In genomic region chr7:24665564-24666294, GRCh38 we compare ENCODE assay signal across 9 cellular contexts.
DNase-seq lines count a peak whose midpoint lies in the region; ATAC-seq, FAIRE-seq and TF ChIP-seq lines count a peak whose summit lies in the region.
"Had no signal": no experiment of that assay in that cellular context is flagged by ENCODE, and none has a peak within 500 bp of the region (broad histone marks: within the 10 kb centered on the region; RNA-seq: fewer than 3 reads in every experiment).

No MANE protein-coding gene starts in this region.

- TF ChIP-seq POLR2A in endothelial cell of umbilical vein (IDR thresholded peaks at IDR 0.05; ENCODE audit: low read depth, low read length): no peak

- no peaks in the 10 kb centered on the region for H4K20me1 ChIP-seq in endothelial cell of umbilical vein (replicated peaks; ENCODE audit: control insufficient read depth, extremely low read depth, insufficient read depth, low read length)

- H3K27me3 Mint-ChIP-seq in HFFc6 (ENCODE audit: insufficient read depth) (no peaks in the 10 kb centered on the region; the same call in 1 of the 2 replicates), nephron progenitor cell (ENCODE audit: low read depth, poor library complexity) (no peaks in the 10 kb centered on the region)

- H2AFZ ChIP-seq in endothelial cell of umbilical vein (ENCODE audit: low read depth, low read length): peak overlapping the region; percentile 28

- no peaks in the 10 kb centered on the region for H3K9me3 ChIP-seq in endothelial cell of umbilical vein (replicated peaks; ENCODE audit: control insufficient read depth, insufficient read depth, low read length)

- H3K4me1 Mint-ChIP-seq in HFFc6 (ENCODE audit: low read depth) (peaks cover 26% of the 10 kb centered on the region), nephron progenitor cell (no peaks in the 10 kb centered on the region)

- H3K4me1 ChIP-seq in endothelial cell of umbilical vein (ENCODE audit: control insufficient read depth, extremely low read depth, insufficient read depth, low read length): peaks cover 25% of the 10 kb centered on the region

- H3K79me2 ChIP-seq in endothelial cell of umbilical vein (ENCODE audit: control insufficient read depth, insufficient read depth, low read length): peaks cover 2% of the 10 kb centered on the region

- no peaks in the 10 kb centered on the region for H3K9me1 ChIP-seq in endothelial cell of umbilical vein (replicated peaks; ENCODE audit: control insufficient read depth, extremely low read depth, insufficient read depth, low read length)

- no peaks in the 10 kb centered on the region for H3K27me3 ChIP-seq in endothelial cell of umbilical vein (ENCODE audit: control insufficient read depth in 2 of 2, insufficient read depth in 2 of 2, low read length in 2 of 2)

- no TSS peak for BruUV-seq in endothelial cell of umbilical vein (replicated peaks; lab: Mats Ljungman, UMichigan)

- no peaks in the 10 kb centered on the region for H3K36me3 ChIP-seq in endothelial cell of umbilical vein (ENCODE audit: control insufficient read depth in 2 of 2, extremely low read depth in 1 of 2, insufficient read depth in 2 of 2, low read length in 2 of 2)

- POLR2A ChIA-PET in endothelial cell of umbilical vein (lab: Charles Lee): no interaction called here

- no peak overlapping the region for H3K4me3 ChIP-seq in endothelial cell of umbilical vein (replicated peaks in 1 of 3; ENCODE audit: insufficient read depth in 1 of 3, low read depth in 1 of 3, low read length in 3 of 3)

- dilution Hi-C loops in endothelial cell of umbilical vein (cut with MboI; ENCODE audit: extremely low pct_ligation_motif_present, low sequenced_read_pairs): no loop called here

- H3K27ac ChIP-seq in endothelial cell of umbilical vein (ENCODE audit: insufficient read depth, low read depth, low read length): no peak overlapping the region

- H3K27ac Mint-ChIP-seq in HFFc6 (no peak overlapping the region), nephron progenitor cell (peak overlapping the region; percentile 45)
- H3K27ac Mint-ChIP-seq: activated naive CD4-positive, alpha-beta T cell treated with anti-CD3 and anti-CD28 coated beads, Interleukin-2, amount 50 U/mL, for 72 hours had no signal

- H3K4me3 Mint-ChIP-seq in HFFc6: no peak overlapping the region
- no peak overlapping the region for H3K4me3 Mint-ChIP-seq in nephron progenitor cell

- DNase-seq in DMS79 (lab: John Stamatoyannopoulos, UW) (peak; percentile 3), HFFc6 (peak; percentile 48), NCI-H2227 treated with DMSO at 0.1 percent for 48 hours (lab: John Stamatoyannopoulos, UW) (peak; percentile 0), endothelial cell of umbilical vein (ENCODE audit: low read depth, low spot score) (peak; percentile 66), nephron progenitor cell (peak; percentile 47)
- peak; percentile 17 for DNase-seq in activated CD4-positive, CD25-positive, alpha-beta regulatory T cell treated with anti-CD3 and anti-CD28 coated beads, Interleukin-2, amount 50 U/mL, for 16 hours (ENCODE audit: low read depth, low spot score)

- FAIRE-seq in endothelial cell of umbilical vein (lab: Jason Lieb, UNC): no peak

- TF ChIP-seq CTCF in HFFc6 (IDR thresholded peaks at IDR 0.05) (peak; percentile 89), endothelial cell of umbilical vein (IDR thresholded peaks at IDR 0.05; ENCODE audit: extremely low read depth in 1 of 2, insufficient read depth in 1 of 2, low read depth in 1 of 2, low read length in 2 of 2) (peak; percentile 48 to 56), nephron progenitor cell (IDR thresholded peaks at IDR 0.05) (peak; percentile 77)

- no peak overlapping the region for H3K9ac ChIP-seq in endothelial cell of umbilical vein (replicated peaks; ENCODE audit: extremely low read depth, insufficient read depth, low read length)

- no peak for ATAC-seq in GM19324 (IDR thresholded peaks at IDR 0.05; ENCODE audit: low FRiP score, unreplicated experiment)
- no peak for ATAC-seq in GM21381 (IDR thresholded peaks at IDR 0.05; ENCODE audit: unreplicated experiment)

- H3K36me3 Mint-ChIP-seq in HFFc6 (ENCODE audit: low read depth) (no peaks in the 10 kb centered on the region), nephron progenitor cell (ENCODE audit: low read depth) (peaks cover 5% of the 10 kb centered on the region)
- H3K36me3 Mint-ChIP-seq: activated naive CD4-positive, alpha-beta T cell treated with anti-CD3 and anti-CD28 coated beads, Interleukin-2, amount 50 U/mL, for 72 hours had no signal

- intact Hi-C loops in endothelial cell of umbilical vein (cut with micrococcal nuclease): loop anchor here (1.0 to 10.0 kb wide), 9 partner anchors 89 to 1093 kb away; partner anchors contain the start of gene STK31

- H3K4me2 ChIP-seq in endothelial cell of umbilical vein (ENCODE audit: insufficient read depth, low read length): no peak overlapping the region

- CTCF ChIA-PET in endothelial cell of umbilical vein (lab: Charles Lee): interaction anchor here (0.8 to 9.3 kb wide), 5 partner anchors 91 to 376 kb away, joined by 3 to 134 read pairs (median 9); partner anchors contain the start of gene PALS2

- no peaks in the 10 kb centered on the region for H3K9me3 Mint-ChIP-seq in HFFc6
- no peaks in the 10 kb centered on the region for H3K9me3 Mint-ChIP-seq in nephron progenitor cell
- H3K9me3 Mint-ChIP-seq: activated naive CD4-positive, alpha-beta T cell treated with anti-CD3 and anti-CD28 coated beads, Interleukin-2, amount 50 U/mL, for 72 hours had no signal

TF ChIP-seq in endothelial cell of umbilical vein, 7 proteins besides CTCF, POLR2A, EP300 and RAD21:
- TF ChIP-seq POLR2AphosphoS5 (IDR thresholded peaks at IDR 0.05; ENCODE audit: insufficient read depth, low read depth, low read length) (no peak), MAX (IDR thresholded peaks at IDR 0.05; ENCODE audit: insufficient read depth, insufficient read length) (no peak)

Comparison
In these comparisons a context has a peak if more than half of its experiments do, and no peak if none do; other contexts are left out.
1. DNase-seq: peak in every context shown above with its lines; median percentile 66 in endothelial cell of umbilical vein; 48 in HFFc6; 47 in nephron progenitor cell; 17 in activated CD4-positive, CD25-positive, alpha-beta regulatory T cell treated with anti-CD3 and anti-CD28 coated beads, Interleukin-2, amount 50 U/mL, for 16 hours; 3 in DMS79; 0 in NCI-H2227 treated with DMSO at 0.1 percent for 48 hours.